In genomic region chr3:71495708-71496472, GRCh38 we compare ENCODE assay signal across 8 cellular contexts.
DNase-seq lines count a peak whose midpoint lies in the region; ATAC-seq and TF ChIP-seq lines count a peak whose summit lies in the region.

No MANE protein-coding gene starts in this region.

- peaks cover 25% of the 10 kb centered on the region for H3F3A ChIP-seq in GM23248 (ENCODE audit: insufficient read depth)

- in situ Hi-C loops in GM23248 (cut with MboI): no loop called here

- no peak for TF ChIP-seq POLR2A in esophagus muscularis mucosa (IDR thresholded peaks at IDR 0.05; ENCODE audit: low read depth)

- peak; percentile 96 for DNase-seq in GM23248
- DNase-seq in RPMI7951 (ENCODE audit: low read depth): peak; percentile 79
- DNase-seq in esophagus muscularis mucosa (ENCODE audit: extremely low spot score): no peak
- no peak for DNase-seq in SKM-1 treated with dmso at 0.1 percent for 144 hours (lab: John Stamatoyannopoulos, UW; ENCODE audit: unreplicated experiment)
- no peak for DNase-seq in posterior vena cava (ENCODE audit: low spot score)

- ATAC-seq in HG03565 (IDR thresholded peaks at IDR 0.05; ENCODE audit: unreplicated experiment): no peak
- ATAC-seq in GM21576 (IDR thresholded peaks at IDR 0.05; ENCODE audit: unreplicated experiment): no peak

- peak overlapping the region; percentile 64 for H3K9ac ChIP-seq in GM23248
- peak overlapping the region; percentile 72 for H3K9ac ChIP-seq in skeletal muscle satellite cell (ENCODE audit: low read depth, low read length)

- intact Hi-C loops in esophagus muscularis mucosa (cut with DNase I) (no loop called here), posterior vena cava (cut with DNase I) (no loop called here)

- H3K4me2 ChIP-seq in GM23248 (ENCODE audit: unreplicated experiment) (peak overlapping the region; percentile 68), skeletal muscle satellite cell (ENCODE audit: low read length) (peak overlapping the region; percentile 70)

- TF ChIP-seq CTCF in esophagus muscularis mucosa (IDR thresholded peaks at IDR 0.05): no peak

- peak overlapping the region; percentile 43 for H2AFZ ChIP-seq in GM23248

- peaks cover 5% of the 10 kb centered on the region; the same call in 1 of the 2 replicates for H3K36me3 ChIP-seq in GM23248 (ENCODE audit: low read depth)
- peaks cover 0 to 17% (median 8%) of the 10 kb centered on the region in 4 donors for H3K36me3 ChIP-seq in esophagus muscularis mucosa
- H3K36me3 ChIP-seq in skeletal muscle satellite cell (ENCODE audit: insufficient read depth, low read length): peaks cover 6% of the 10 kb centered on the region

- H3K4me3 ChIP-seq in GM23248 (peak overlapping the region; percentile 46), esophagus muscularis mucosa (no peak overlapping the region), skeletal muscle satellite cell (ENCODE audit: low read length) (peak overlapping the region; percentile 43)

- H3K9me2 ChIP-seq in GM23248 (ENCODE audit: insufficient read depth): no peaks in the 10 kb centered on the region

- no peaks in the 10 kb centered on the region for H3K27me3 ChIP-seq in GM23248 (replicated peaks; ENCODE audit: insufficient read depth)
- no peaks in the 10 kb centered on the region for H3K27me3 ChIP-seq in esophagus muscularis mucosa
- no peaks in the 10 kb centered on the region for H3K27me3 ChIP-seq in skeletal muscle satellite cell (ENCODE audit: control insufficient read depth, insufficient read depth, low read length)

- peak overlapping the region; percentile 88 for H3K27ac ChIP-seq in GM23248
- peak overlapping the region; percentile 54 to 70 (median 68) for H3K27ac ChIP-seq in esophagus muscularis mucosa (replicated peaks in 1 of 4)

- peaks cover 57% of the 10 kb centered on the region for H3K79me2 ChIP-seq in GM23248 (ENCODE audit: insufficient read depth)

- no peak for TF ChIP-seq EP300 in esophagus muscularis mucosa (IDR thresholded peaks at IDR 0.05)

- WGBS in GM23248 (ENCODE audit: low coverage in 1 of 2, low lambda C conversion rate in 2 of 2, missing lambda C conversion rate in 2 of 2), 2 experiments: 32 to 34% methylated on average over 5 of the region's 5 CpGs
- 82% methylated on average over 5 of the region's 5 CpGs for WGBS in esophagus muscularis mucosa

- H3K4me1 ChIP-seq in GM23248 (ENCODE audit: insufficient read depth): peaks cover 30% of the 10 kb centered on the region
- peaks cover 28 to 45% (median 36%) of the 10 kb centered on the region in 4 donors for H3K4me1 ChIP-seq in esophagus muscularis mucosa
- H3K4me1 ChIP-seq in skeletal muscle satellite cell (ENCODE audit: control insufficient read depth, insufficient read depth, low read length): peaks cover 42% of the 10 kb centered on the region

- H4K20me1 ChIP-seq in GM23248 (ENCODE audit: insufficient read depth): no peaks in the 10 kb centered on the region

- H3K9me3 ChIP-seq in GM23248 (ENCODE audit: low read depth) (no peaks in the 10 kb centered on the region), esophagus muscularis mucosa (peaks cover 0 to 5% (median 0%) of the 10 kb centered on the region in 4 donors), skeletal muscle satellite cell (replicated peaks; ENCODE audit: low read length) (no peaks in the 10 kb centered on the region)

Comparison
In these comparisons a context has a peak if more than half of its experiments do, and no peak if none do; other contexts are left out.
1. DNase-seq: peak in GM23248 (single experiment) and RPMI7951 (single experiment); none in esophagus muscularis mucosa (single experiment), SKM-1 treated with dmso at 0.1 percent for 144 hours (single experiment) and posterior vena cava (single experiment).
2. H3K4me3 ChIP-seq: peak in GM23248 (single experiment) and skeletal muscle satellite cell (single experiment); none in esophagus muscularis mucosa (0 of 4).